13 cellular contexts compared by ENCODE assay signal in the genomic region with DNA sequence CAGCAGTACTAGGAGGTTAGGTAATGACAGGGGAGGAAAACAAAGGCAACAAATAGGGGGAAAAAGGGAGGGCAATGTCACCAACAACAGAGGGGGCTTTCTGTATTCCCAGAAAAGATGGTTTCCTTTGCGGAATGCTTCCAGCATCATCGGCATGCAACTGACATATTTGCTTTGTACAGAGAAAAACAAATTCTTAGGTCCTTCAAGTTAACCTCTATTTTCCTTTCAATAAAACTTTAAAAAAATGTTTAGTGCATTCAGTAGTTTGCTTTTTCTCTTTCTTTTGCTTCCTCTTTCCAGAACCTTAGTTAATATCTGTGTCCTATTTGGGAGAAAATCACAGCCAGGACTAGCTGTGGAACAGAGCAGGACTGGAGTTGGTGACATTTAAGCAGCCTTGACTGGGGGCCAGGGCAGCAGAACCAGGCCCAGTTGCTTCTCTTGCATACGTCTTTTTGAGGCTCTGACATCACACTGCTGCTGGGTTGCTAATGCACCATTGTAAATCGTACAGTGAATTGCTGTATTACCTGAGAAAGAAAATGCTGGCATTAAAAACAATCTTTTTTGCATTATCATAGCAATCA.
DNase-seq lines count a peak whose midpoint lies in the region; ATAC-seq and TF ChIP-seq lines count a peak whose summit lies in the region.
"Had no signal": no experiment of that assay in that cellular context is flagged by ENCODE, and none has a peak within 500 bp of the region (broad histone marks: within the 10 kb centered on the region; RNA-seq: fewer than 3 reads in every experiment).

No MANE protein-coding gene starts in this region.

- H3K4me2 ChIP-seq in SK-N-SH: no peak overlapping the region

- no peak overlapping the region for H3K27ac Mint-ChIP-seq in CD4-positive, alpha-beta memory T cell
- no peak overlapping the region for H3K27ac Mint-ChIP-seq in effector memory CD8-positive, alpha-beta T cell
- peak overlapping the region; percentile 72 to 92 (median 81) for H3K27ac Mint-ChIP-seq in nephron

- ATAC-seq in effector memory CD8-positive, alpha-beta T cell (replicated peaks): no peak
- ATAC-seq in HG02571 (IDR thresholded peaks at IDR 0.05; ENCODE audit: unreplicated experiment): no peak
- ATAC-seq: esophagus mucosa, K562 had no signal

- H3K4me3 Mint-ChIP-seq in CD4-positive, alpha-beta memory T cell: peak overlapping the region in 5 of 8 donors; percentile 7 to 72 (median 42)
- H3K4me3 Mint-ChIP-seq in effector memory CD8-positive, alpha-beta T cell: peak overlapping the region; percentile 55 to 57
- peak overlapping the region; percentile 90 to 96 (median 94) for H3K4me3 Mint-ChIP-seq in nephron

- CTCF ChIA-PET in CD4-positive, alpha-beta memory T cell (lab: Charles Lee; ENCODE audit: partially characterized antibody): no interaction called here
- CTCF ChIA-PET in HEK293 (lab: Yijun Ruan, JAX) (no interaction called here), SK-N-SH (lab: Yijun Ruan, JAX) (interaction anchor here (0.9 kb wide), 1 partner anchor 18 kb away, joined by 4 read pairs; no protein-coding TSS in a partner anchor)

- H4K20me1 ChIP-seq in SK-N-SH (ENCODE audit: insufficient read depth): no peaks in the 10 kb centered on the region

- peaks cover 0 to 3% (median 0%) of the 10 kb centered on the region in 8 donors for H3K9me3 Mint-ChIP-seq in CD4-positive, alpha-beta memory T cell
- H3K9me3 Mint-ChIP-seq in effector memory CD8-positive, alpha-beta T cell: peaks cover 0 to 2% of the 10 kb centered on the region in 2 donors
- H3K9me3 Mint-ChIP-seq in nephron: no peaks in the 10 kb centered on the region

- no peaks in the 10 kb centered on the region for H3K36me3 Mint-ChIP-seq in CD4-positive, alpha-beta memory T cell
- H3K36me3 Mint-ChIP-seq in effector memory CD8-positive, alpha-beta T cell (ENCODE audit: insufficient read depth): no peaks in the 10 kb centered on the region
- no peaks in the 10 kb centered on the region for H3K36me3 Mint-ChIP-seq in nephron (ENCODE audit: low read depth)

- peaks cover 19 to 30% of the 10 kb centered on the region in 2 donors for H3K27me3 Mint-ChIP-seq in CD4-positive, alpha-beta memory T cell
- H3K27me3 Mint-ChIP-seq in effector memory CD8-positive, alpha-beta T cell: peaks cover 36 to 51% of the 10 kb centered on the region in 2 donors
- H3K27me3 Mint-ChIP-seq in nephron (ENCODE audit: low read depth): no peaks in the 10 kb centered on the region

- H3K9ac ChIP-seq in SK-N-SH: no peak overlapping the region

- TF ChIP-seq RAD21 in SK-N-SH (IDR thresholded peaks at IDR 0.05; ENCODE audit: low read length): no peak

- H3K27me3 ChIP-seq in CD4-positive, alpha-beta memory T cell (ENCODE audit: insufficient read depth, low read length): no peaks in the 10 kb centered on the region
- H3K27me3 ChIP-seq in SK-N-SH (ENCODE audit: insufficient read depth): peaks cover 5% of the 10 kb centered on the region; the same call in 1 of the 2 replicates

- no peak overlapping the region for H2AFZ ChIP-seq in SK-N-SH (ENCODE audit: low read depth)

- H3K4me3 ChIP-seq in CD4-positive, alpha-beta memory T cell (ENCODE audit: low read length in 2 of 2): no peak overlapping the region
- H3K4me3 ChIP-seq in HEK293 (ENCODE audit: low read depth, low read length): no peak overlapping the region
- H3K4me3 ChIP-seq in SK-N-SH (ENCODE audit: low read depth in 2 of 2, low read length in 1 of 2): no peak overlapping the region
- H3K4me3 ChIP-seq: K562 had no signal

- H3F3A ChIP-seq in SK-N-SH (replicated peaks; ENCODE audit: insufficient read depth): no peaks in the 10 kb centered on the region

- H3K4me1 ChIP-seq in CD4-positive, alpha-beta memory T cell (ENCODE audit: insufficient read depth, low read length): peaks cover 7% of the 10 kb centered on the region
- H3K4me1 ChIP-seq in HEK293 (ENCODE audit: control insufficient read depth, insufficient read depth, low read length): peaks cover 3% of the 10 kb centered on the region; the same call in 1 of the 2 replicates
- H3K4me1 ChIP-seq in SK-N-SH (ENCODE audit: control insufficient read depth in 1 of 2, insufficient read depth in 2 of 2, low read depth in 1 of 2, low read length in 1 of 2): no peaks in the 10 kb centered on the region; a peak in 2 of 4 replicates

- H3K4me1 Mint-ChIP-seq in CD4-positive, alpha-beta memory T cell: peaks cover 3 to 13% (median 3%) of the 10 kb centered on the region in 4 donors
- peaks cover 0 to 6% of the 10 kb centered on the region in 2 donors for H3K4me1 Mint-ChIP-seq in effector memory CD8-positive, alpha-beta T cell (ENCODE audit: low read depth in 2 of 2)
- peaks cover 9% of the 10 kb centered on the region for H3K4me1 Mint-ChIP-seq in nephron

- no peak for TF ChIP-seq CTCF in HEK293 (tag by site-specific recombination; IDR thresholded peaks at IDR 0.05)
- TF ChIP-seq CTCF in nephron (IDR thresholded peaks at IDR 0.05; ENCODE audit: unreplicated experiment in 3 of 3): no peak
- TF ChIP-seq CTCF in SK-N-SH (IDR thresholded peaks at IDR 0.05): no peak

- POLR2A ChIA-PET in CD4-positive, alpha-beta memory T cell (lab: Charles Lee; ENCODE audit: partially characterized antibody): no interaction called here
- POLR2A ChIA-PET in HEK293 (lab: Yijun Ruan, JAX): no interaction called here
- POLR2A ChIA-PET in SK-N-SH (lab: Yijun Ruan, JAX): no interaction called here

- WGBS in SK-N-SH (ENCODE audit: low lambda C conversion rate): 71% methylated on average over 4 of the region's 4 CpGs

- H3K9me3 ChIP-seq in CD4-positive, alpha-beta memory T cell (ENCODE audit: control insufficient read depth in 1 of 2, low read length in 2 of 2): no peaks in the 10 kb centered on the region
- H3K9me3 ChIP-seq in HEK293 (ENCODE audit: control insufficient read depth, insufficient read depth, low read depth, low read length): no peaks in the 10 kb centered on the region
- no peaks in the 10 kb centered on the region for H3K9me3 ChIP-seq in SK-N-SH

- TF ChIP-seq EP300 in SK-N-SH (IDR thresholded peaks at IDR 0.05; ENCODE audit: borderline replicate concordance in 1 of 2, low read depth in 1 of 2, low read length in 1 of 2): no peak

- no peaks in the 10 kb centered on the region for H3K9me2 ChIP-seq in SK-N-SH

- H3K79me2 ChIP-seq in SK-N-SH (ENCODE audit: insufficient read depth): no peaks in the 10 kb centered on the region

- no peaks in the 10 kb centered on the region for H3K36me3 ChIP-seq in CD4-positive, alpha-beta memory T cell (ENCODE audit: insufficient read depth, low read length)
- no peaks in the 10 kb centered on the region for H3K36me3 ChIP-seq in HEK293 (ENCODE audit: control insufficient read depth in 2 of 2, insufficient read depth in 1 of 2, low read length in 2 of 2)
- H3K36me3 ChIP-seq in SK-N-SH (replicated peaks in 1 of 2; ENCODE audit: control insufficient read depth in 1 of 2, insufficient read depth in 2 of 2, low read length in 1 of 2): no peaks in the 10 kb centered on the region

- intact Hi-C loops in CD4-positive, alpha-beta memory T cell (cut with micrococcal nuclease): no loop called here

- no peak for DNase-seq in CD4-positive, alpha-beta memory T cell
- DNase-seq in effector memory CD8-positive, alpha-beta T cell: no peak
- DNase-seq in amniotic stem cell (lab: John Stamatoyannopoulos, UW) (no peak), H4 (ENCODE audit: low spot score) (no peak), SK-N-SH (no peak)
- DNase-seq: COR-L47, NCI-H2171, T-helper 9 cell had no signal

- H3K27ac ChIP-seq in CD4-positive, alpha-beta memory T cell (ENCODE audit: low read depth, low read length): no peak overlapping the region
- peak overlapping the region; percentile 22; the same call in 1 of the 2 replicates for H3K27ac ChIP-seq in HEK293 (ENCODE audit: extremely low read depth, low read depth, low read length)
- H3K27ac ChIP-seq in SK-N-SH (ENCODE audit: low read depth in 2 of 2, low read length in 1 of 2): no peak overlapping the region; a peak in 1 of 4 replicates

TF ChIP-seq in HEK293, 187 proteins besides CTCF, POLR2A, EP300 and RAD21 (continues in another document):
- no peak for TF ChIP-seq RBAK (tag by site-specific recombination; IDR thresholded peaks at IDR 0.05)
- TF ChIP-seq, protein P1, sequence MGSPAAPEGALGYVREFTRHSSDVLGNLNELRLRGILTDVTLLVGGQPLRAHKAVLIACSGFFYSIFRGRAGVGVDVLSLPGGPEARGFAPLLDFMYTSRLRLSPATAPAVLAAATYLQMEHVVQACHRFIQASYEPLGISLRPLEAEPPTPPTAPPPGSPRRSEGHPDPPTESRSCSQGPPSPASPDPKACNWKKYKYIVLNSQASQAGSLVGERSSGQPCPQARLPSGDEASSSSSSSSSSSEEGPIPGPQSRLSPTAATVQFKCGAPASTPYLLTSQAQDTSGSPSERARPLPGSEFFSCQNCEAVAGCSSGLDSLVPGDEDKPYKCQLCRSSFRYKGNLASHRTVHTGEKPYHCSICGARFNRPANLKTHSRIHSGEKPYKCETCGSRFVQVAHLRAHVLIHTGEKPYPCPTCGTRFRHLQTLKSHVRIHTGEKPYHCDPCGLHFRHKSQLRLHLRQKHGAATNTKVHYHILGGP (tag by site-specific recombination; IDR thresholded peaks at IDR 0.05): no peak
- TF ChIP-seq SETDB1 (IDR thresholded peaks at IDR 0.05; ENCODE audit: insufficient read length, low read length): no peak

TF ChIP-seq in SK-N-SH, 30 proteins besides CTCF, POLR2A, EP300 and RAD21 (continues in another document):
- TF ChIP-seq TEAD4 (IDR thresholded peaks at IDR 0.05; ENCODE audit: borderline replicate concordance, insufficient read depth): no peak
- TF ChIP-seq JUND (IDR thresholded peaks at IDR 0.05): no peak
- TF ChIP-seq ELF1 (IDR thresholded peaks at IDR 0.05): no peak
- TF ChIP-seq MXI1 (IDR thresholded peaks at IDR 0.05; ENCODE audit: low read depth, low read length): no peak
- TF ChIP-seq FOSL2 (IDR thresholded peaks at IDR 0.05; ENCODE audit: borderline replicate concordance, low read depth): no peak
- no peak for TF ChIP-seq SIN3A (IDR thresholded peaks at IDR 0.05; ENCODE audit: borderline replicate concordance, low read depth, low read length)
- TF ChIP-seq GABPA (IDR thresholded peaks at IDR 0.05; ENCODE audit: low read depth): no peak

Comparison
In these comparisons a context has a peak if more than half of its experiments do, and no peak if none do; other contexts are left out.
1. H3K27ac Mint-ChIP-seq: peak in nephron (3 of 3); none in CD4-positive, alpha-beta memory T cell (0 of 7) and effector memory CD8-positive, alpha-beta T cell (0 of 2).
2. H3K4me3 Mint-ChIP-seq: peak in every context shown above with its lines; median percentile 94 in nephron; 56 in effector memory CD8-positive, alpha-beta T cell; 42 in CD4-positive, alpha-beta memory T cell.